ENCODE assay signal across 1 cellular context in the genomic region with DNA sequence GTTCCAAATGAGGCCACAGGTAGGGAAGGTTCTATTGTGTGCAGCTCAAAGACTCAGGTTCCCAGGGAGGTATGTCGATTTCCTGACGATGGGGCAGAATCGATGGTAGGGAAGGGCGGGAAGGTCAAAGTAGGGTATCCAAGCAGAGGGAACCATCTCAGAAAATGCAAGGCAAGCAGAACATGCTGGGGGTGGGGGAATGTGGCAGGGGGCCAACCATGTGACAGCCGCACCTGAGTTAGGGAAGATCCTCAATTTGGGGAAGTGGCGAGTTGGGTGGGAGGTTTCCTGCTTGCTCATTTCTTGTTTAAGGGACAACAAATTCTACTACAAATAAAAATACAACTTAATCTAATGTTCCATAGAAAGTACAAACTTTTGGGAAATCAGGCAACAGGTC.
TF ChIP-seq lines count a peak whose summit lies in the region.

No MANE protein-coding gene starts in this region.

TF ChIP-seq in HepG2, 621 proteins besides CTCF, POLR2A, EP300 and RAD21:
- TF ChIP-seq, protein P1, sequence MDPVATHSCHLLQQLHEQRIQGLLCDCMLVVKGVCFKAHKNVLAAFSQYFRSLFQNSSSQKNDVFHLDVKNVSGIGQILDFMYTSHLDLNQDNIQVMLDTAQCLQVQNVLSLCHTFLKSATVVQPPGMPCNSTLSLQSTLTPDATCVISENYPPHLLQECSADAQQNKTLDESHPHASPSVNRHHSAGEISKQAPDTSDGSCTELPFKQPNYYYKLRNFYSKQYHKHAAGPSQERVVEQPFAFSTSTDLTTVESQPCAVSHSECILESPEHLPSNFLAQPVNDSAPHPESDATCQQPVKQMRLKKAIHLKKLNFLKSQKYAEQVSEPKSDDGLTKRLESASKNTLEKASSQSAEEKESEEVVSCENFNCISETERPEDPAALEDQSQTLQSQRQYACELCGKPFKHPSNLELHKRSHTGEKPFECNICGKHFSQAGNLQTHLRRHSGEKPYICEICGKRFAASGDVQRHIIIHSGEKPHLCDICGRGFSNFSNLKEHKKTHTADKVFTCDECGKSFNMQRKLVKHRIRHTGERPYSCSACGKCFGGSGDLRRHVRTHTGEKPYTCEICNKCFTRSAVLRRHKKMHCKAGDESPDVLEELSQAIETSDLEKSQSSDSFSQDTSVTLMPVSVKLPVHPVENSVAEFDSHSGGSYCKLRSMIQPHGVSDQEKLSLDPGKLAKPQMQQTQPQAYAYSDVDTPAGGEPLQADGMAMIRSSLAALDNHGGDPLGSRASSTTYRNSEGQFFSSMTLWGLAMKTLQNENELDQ (CRISPR knock-in tag; IDR thresholded peaks at IDR 0.05; ENCODE audit: borderline replicate concordance) = no peak
- peak; percentile 36 to 43; a peak in 1 of 4 replicates for TF ChIP-seq MAFK (conservative IDR thresholded peaks at IDR 0.05 in 1 of 2, IDR thresholded peaks at IDR 0.05 in 1 of 2; ENCODE audit: low read length in 2 of 2)
